25 cellular contexts compared by ENCODE assay signal in genomic region chr17:72433797-72434196, GRCh38.
DNase-seq lines count a peak whose midpoint lies in the region; ATAC-seq, FAIRE-seq and TF ChIP-seq lines count a peak whose summit lies in the region.
"Had no signal": no experiment of that assay in that cellular context is flagged by ENCODE, and none has a peak within 500 bp of the region (broad histone marks: within the 10 kb centered on the region; RNA-seq: fewer than 3 reads in every experiment).

No MANE protein-coding gene starts in this region.

- no peak for TF ChIP-seq EP300 in A549 (IDR thresholded peaks at IDR 0.05)

- no peak for DNase-seq in A549 (ENCODE audit: low read depth in 1 of 2, low spot score in 1 of 2)
- no peak for DNase-seq in IMR-90
- peak; percentile 16 for DNase-seq in superior temporal gyrus (ENCODE audit: extremely low spot score)
- DNase-seq in HCEC 1CT = no peak
- DNase-seq in left cardiac atrium = no peak
- DNase-seq: 8988T; AML-193; Caco-2; Calu3; CD4-positive, alpha-beta T cell; CD8-positive, alpha-beta T cell; DMS153; DMS53; DMS79; DND-41; EL; GDM1 had no signal

- no peak overlapping the region for H3K9ac ChIP-seq in IMR-90 (ENCODE audit: low read depth, low read length)
- H3K9ac ChIP-seq: BLaER1 treated with 17β-estradiol and CSF1 and Interleukin-3, amounts not matched to agents 10 nM and 100 nM had no signal

- FAIRE-seq in A549 (lab: Jason Lieb, UNC) = no peak
- FAIRE-seq: A204.1, D721Med, GM12892, GM19239 had no signal

- peaks cover 85% of the 10 kb centered on the region for H3K4me1 ChIP-seq in A549
- peaks cover 15% of the 10 kb centered on the region for H3K4me1 ChIP-seq in IMR-90 (ENCODE audit: control insufficient read depth, insufficient read depth, low read length)

- intact Hi-C loops in IMR-90 (cut with micrococcal nuclease) (loop anchor here (5.0 kb wide), 1 partner anchor 311 kb away; the partner anchor contains the start of gene SOX9), left cardiac atrium (cut with DNase I) (no loop called here)

- no peak overlapping the region for H3K56ac ChIP-seq in IMR-90 (ENCODE audit: extremely low read depth, insufficient read depth, low read length)

- TF ChIP-seq CTCF in A549 (IDR thresholded peaks at IDR 0.05) = no peak
- TF ChIP-seq CTCF in IMR-90 (conservative IDR thresholded peaks at IDR 0.05; ENCODE audit: low read depth, low read length) = no peak
- TF ChIP-seq CTCF in VCaP (conservative IDR thresholded peaks at IDR 0.05) = no peak

- H2BK20ac ChIP-seq in IMR-90 (ENCODE audit: low read depth, low read length) = no peak overlapping the region

- H3K9me3 ChIP-seq in A549 (no peaks in the 10 kb centered on the region), IMR-90 (ENCODE audit: control insufficient read depth, insufficient read depth, low read length) (no peaks in the 10 kb centered on the region)
- H3K9me3 ChIP-seq: Caco-2 had no signal

- no peak overlapping the region for H4K5ac ChIP-seq in IMR-90 (ENCODE audit: low read depth, low read length)

- TF ChIP-seq RAD21 in A549 (conservative IDR thresholded peaks at IDR 0.05 in 1 of 2, IDR thresholded peaks at IDR 0.05 in 1 of 2) = no peak
- no peak for TF ChIP-seq RAD21 in IMR-90 (IDR thresholded peaks at IDR 0.05; ENCODE audit: low read length)

- dilution Hi-C loops in IMR-90 (cut with HindIII; ENCODE audit: low sequenced_read_pairs, unreplicated experiment) = no loop called here

- H4K20me1 ChIP-seq in IMR-90 (ENCODE audit: insufficient read depth, low read length) = no peaks in the 10 kb centered on the region
- H4K20me1 ChIP-seq: BLaER1 treated with 17β-estradiol and CSF1 and Interleukin-3, amounts not matched to agents 10 nM and 100 nM had no signal

- peaks cover 30 to 55% of the 10 kb centered on the region in 2 experiments; a peak in 3 of 4 replicates for H3K79me1 ChIP-seq in IMR-90 (ENCODE audit: low read depth in 1 of 2, low read length in 2 of 2)

- H2AK5ac ChIP-seq in IMR-90 (ENCODE audit: low read depth, low read length) = no peak overlapping the region

- H3K27ac ChIP-seq in A549 (peak overlapping the region in 1 of 2 experiments; percentile 49; a peak in 2 of 6 replicates), IMR-90 (ENCODE audit: insufficient read depth, low read length) (no peak overlapping the region), VCaP (peak overlapping the region; percentile 83)
- H3K27ac ChIP-seq: BLaER1 treated with 17β-estradiol and CSF1 and Interleukin-3, amounts not matched to agents 10 nM and 100 nM had no signal

- CTCF ChIA-PET in A549 (lab: Yijun Ruan, JAX) (interaction anchor here (0.6 to 1.7 kb wide), 5 partner anchors 8 to 271 kb away, joined by 3 to 5 read pairs (median 3); no protein-coding TSS in a partner anchor), IMR-90 (lab: Yijun Ruan, JAX) (interaction anchor here (0.7 to 0.9 kb wide), 3 partner anchors 106 to 538 kb away, joined by 3 read pairs; no protein-coding TSS in a partner anchor)

- 91% methylated on average over 3 of the region's 3 CpGs for WGBS in A549 (ENCODE audit: missing lambda C conversion rate)
- no CpG with 5 or more reads among the region's 3 CpGs for WGBS in IMR-90 (ENCODE audit: extremely low coverage in 2 of 2, insufficient read length in 1 of 2), 2 experiments

- no peaks in the 10 kb centered on the region for H3K36me3 ChIP-seq in IMR-90 (ENCODE audit: control insufficient read depth, insufficient read depth, low read length)
- H3K36me3 ChIP-seq: BLaER1 treated with 17β-estradiol and CSF1 and Interleukin-3, amounts not matched to agents 10 nM and 100 nM had no signal

- H3K14ac ChIP-seq in IMR-90 (replicated peaks; ENCODE audit: low read depth, low read length) = no peak overlapping the region

- H2BK5ac ChIP-seq in IMR-90 (ENCODE audit: low read depth, low read length, poor library complexity, severe bottlenecking) = no peak overlapping the region

- H2AFZ ChIP-seq in IMR-90 (replicated peaks; ENCODE audit: low read length, poor library complexity) = no peak overlapping the region

- no peak overlapping the region for H3K4ac ChIP-seq in IMR-90 (ENCODE audit: low read depth, low read length)

- no peak for ATAC-seq in A549
- no peak for ATAC-seq in IMR-90 (ENCODE audit: low read depth)
- no peak for ATAC-seq in GM18505 (IDR thresholded peaks at IDR 0.05; ENCODE audit: unreplicated experiment)
- no peak for ATAC-seq in left cardiac atrium
- ATAC-seq: CD8-positive, alpha-beta T cell; GM12878 had no signal

- no peak overlapping the region for H3K18ac ChIP-seq in IMR-90 (ENCODE audit: low read depth, low read length)

- no peak overlapping the region for H2AK9ac ChIP-seq in IMR-90 (replicated peaks; ENCODE audit: low read depth, low read length, poor library complexity)

- H3K4me3 ChIP-seq in A549 (no peak overlapping the region), IMR-90 (ENCODE audit: insufficient read depth, low read depth, low read length) (no peak overlapping the region)
- H3K4me3 ChIP-seq: BLaER1 treated with 17β-estradiol and CSF1 and Interleukin-3, amounts not matched to agents 10 nM and 100 nM; GM12878 had no signal

- H4K91ac ChIP-seq in IMR-90 (ENCODE audit: insufficient read depth, low read depth, low read length) = no peak overlapping the region

- no peak overlapping the region for H2BK15ac ChIP-seq in IMR-90 (ENCODE audit: low read depth, low read length)

- in situ Hi-C loops in IMR-90 (cut with MboI; ENCODE audit: low sequenced_read_pairs) = no loop called here

- POLR2A ChIA-PET in A549 (lab: Yijun Ruan, JAX) = interaction anchor here (0.7 kb wide), 1 partner anchor 22 kb away, joined by 4 read pairs; no protein-coding TSS in a partner anchor
- POLR2A ChIA-PET in IMR-90 (lab: Charles Lee; ENCODE audit: unreplicated experiment) = no interaction called here

- no TSS peak for BruUV-seq in IMR-90 (replicated peaks; lab: Mats Ljungman, UMichigan)

- H3K27me3 ChIP-seq in IMR-90 (ENCODE audit: control insufficient read depth, insufficient read depth, low read length) = no peaks in the 10 kb centered on the region
- H3K27me3 ChIP-seq: BLaER1 treated with 17β-estradiol and CSF1 and Interleukin-3, amounts not matched to agents 10 nM and 100 nM had no signal

- H3K23ac ChIP-seq in IMR-90 (ENCODE audit: low read depth, low read length) = peak overlapping the region; percentile 68; the same call in 1 of the 2 replicates

- H2BK120ac ChIP-seq in IMR-90 (ENCODE audit: low read depth, low read length) = no peak overlapping the region

- H3K4me2 ChIP-seq in A549 = no peak overlapping the region
- no peak overlapping the region for H3K4me2 ChIP-seq in IMR-90 (ENCODE audit: low read depth, low read length)
- H3K4me2 ChIP-seq: BLaER1 treated with 17β-estradiol and CSF1 and Interleukin-3, amounts not matched to agents 10 nM and 100 nM had no signal

- peaks cover 6% of the 10 kb centered on the region; the same call in 1 of the 2 replicates for H3K9me1 ChIP-seq in IMR-90 (ENCODE audit: insufficient read depth, low read length)

- H4K8ac ChIP-seq in IMR-90 (ENCODE audit: low read depth in 2 of 2, low read length in 2 of 2) = no peak overlapping the region

- TF ChIP-seq POLR2A in A549 (IDR thresholded peaks at IDR 0.05; ENCODE audit: low read length) (no peak), IMR-90 (IDR thresholded peaks at IDR 0.05; ENCODE audit: low read depth, low read length) (no peak), GM18505 (IDR thresholded peaks at IDR 0.05; ENCODE audit: borderline replicate concordance, extremely low read depth, insufficient read depth, insufficient read length) (no peak)

TF ChIP-seq in A549, 52 proteins besides CTCF, POLR2A, EP300 and RAD21:
- TF ChIP-seq NFE2L2 (conservative IDR thresholded peaks at IDR 0.05; ENCODE audit: low read length) (no peak), NPAS2 (CRISPR knock-in tag; IDR thresholded peaks at IDR 0.05; ENCODE audit: borderline replicate concordance) (no peak), CBX2 (IDR thresholded peaks at IDR 0.05; ENCODE audit: borderline replicate concordance, low read depth) (no peak), MAFK (IDR thresholded peaks at IDR 0.05; ENCODE audit: partially characterized antibody) (peak; percentile 69), HES2 (IDR thresholded peaks at IDR 0.05) (no peak), TFCP2L1 (CRISPR knock-in tag; IDR thresholded peaks at IDR 0.05) (no peak), HOXA7 (CRISPR knock-in tag; IDR thresholded peaks at IDR 0.05) (no peak)

TF ChIP-seq in IMR-90, 13 proteins besides CTCF, POLR2A, EP300 and RAD21:
- TF ChIP-seq SMC3 (IDR thresholded peaks at IDR 0.05; ENCODE audit: low read depth, low read length) (no peak), MAZ (IDR thresholded peaks at IDR 0.05; ENCODE audit: borderline replicate concordance, low read depth, low read length) (no peak), USF2 (IDR thresholded peaks at IDR 0.05; ENCODE audit: low read depth, low read length) (no peak), MXI1 (IDR thresholded peaks at IDR 0.05; ENCODE audit: borderline replicate concordance, low read depth, low read length) (no peak), CEBPB (IDR thresholded peaks at IDR 0.05; ENCODE audit: low read depth, low read length) (no peak), ELK1 (IDR thresholded peaks at IDR 0.05; ENCODE audit: borderline replicate concordance, low read depth, low read length) (no peak), BHLHE40 (IDR thresholded peaks at IDR 0.05; ENCODE audit: low read depth, low read length) (no peak), RCOR1 (IDR thresholded peaks at IDR 0.05; ENCODE audit: insufficient replicate concordance, low read length) (no peak), MAFK (IDR thresholded peaks at IDR 0.05; ENCODE audit: low read depth, low read length) (no peak), NFE2L2 (IDR thresholded peaks at IDR 0.05; ENCODE audit: low read depth, low read length) (no peak), RFX5 (IDR thresholded peaks at IDR 0.05; ENCODE audit: low read depth, low read length) (no peak), FOS (IDR thresholded peaks at IDR 0.05; ENCODE audit: low read depth, low read length) (no peak), CHD1 (IDR thresholded peaks at IDR 0.05; ENCODE audit: low read depth, low read length) (no peak)
